1 cellular context compared by ENCODE assay signal in genomic region chr10:80462277-80462985, GRCh38.
TF ChIP-seq lines count a peak whose summit lies in the region.

No MANE protein-coding gene starts in this region.

TF ChIP-seq in WTC11, 78 proteins besides CTCF, POLR2A, EP300 and RAD21 (continued from another document):
- TF ChIP-seq E2F4 (CRISPR knock-in tag; IDR thresholded peaks at IDR 0.05; ENCODE audit: borderline replicate concordance, low read depth) = no peak
- no peak for TF ChIP-seq JAZF1 (CRISPR knock-in tag; IDR thresholded peaks at IDR 0.05)
- TF ChIP-seq USF2 (CRISPR knock-in tag; IDR thresholded peaks at IDR 0.05) = no peak
- TF ChIP-seq CREB1 (CRISPR knock-in tag; IDR thresholded peaks at IDR 0.05) = no peak
- TF ChIP-seq ZNF121 (CRISPR knock-in tag; IDR thresholded peaks at IDR 0.05) = no peak
- TF ChIP-seq, protein P1, sequence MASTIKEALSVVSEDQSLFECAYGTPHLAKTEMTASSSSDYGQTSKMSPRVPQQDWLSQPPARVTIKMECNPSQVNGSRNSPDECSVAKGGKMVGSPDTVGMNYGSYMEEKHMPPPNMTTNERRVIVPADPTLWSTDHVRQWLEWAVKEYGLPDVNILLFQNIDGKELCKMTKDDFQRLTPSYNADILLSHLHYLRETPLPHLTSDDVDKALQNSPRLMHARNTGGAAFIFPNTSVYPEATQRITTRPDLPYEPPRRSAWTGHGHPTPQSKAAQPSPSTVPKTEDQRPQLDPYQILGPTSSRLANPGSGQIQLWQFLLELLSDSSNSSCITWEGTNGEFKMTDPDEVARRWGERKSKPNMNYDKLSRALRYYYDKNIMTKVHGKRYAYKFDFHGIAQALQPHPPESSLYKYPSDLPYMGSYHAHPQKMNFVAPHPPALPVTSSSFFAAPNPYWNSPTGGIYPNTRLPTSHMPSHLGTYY (CRISPR knock-in tag; IDR thresholded peaks at IDR 0.05) = no peak
- TF ChIP-seq HMGXB4 (CRISPR knock-in tag; IDR thresholded peaks at IDR 0.05) = no peak
